ENCODE assay signal across 17 cellular contexts in genomic region chr7:102099474-102099873, GRCh38.
DNase-seq lines count a peak whose midpoint lies in the region; ATAC-seq and TF ChIP-seq lines count a peak whose summit lies in the region.
"Had no signal": no experiment of that assay in that cellular context is flagged by ENCODE, and none has a peak within 500 bp of the region (broad histone marks: within the 10 kb centered on the region; RNA-seq: fewer than 3 reads in every experiment).

No MANE protein-coding gene starts in this region.

- WGBS in hepatocyte (ENCODE audit: low lambda C conversion rate, missing lambda C conversion rate), result 100% methylated on average over 3 of the region's 3 CpGs

- TF ChIP-seq CTCF in HCT116 (IDR thresholded peaks at IDR 0.05 in 2 of 3, conservative IDR thresholded peaks at IDR 0.05 in 1 of 3; ENCODE audit: borderline replicate concordance in 1 of 3, insufficient read depth in 1 of 3, low read depth in 2 of 3, low read length in 2 of 3) (no peak), RWPE1 (conservative IDR thresholded peaks at IDR 0.05; ENCODE audit: low read depth) (no peak), hepatocyte (IDR thresholded peaks at IDR 0.05; ENCODE audit: poor library complexity) (no peak)

- no peak for ATAC-seq in HCT116
- ATAC-seq: K562 had no signal

- no peaks in the 10 kb centered on the region for H3K9me2 ChIP-seq in HCT116 (ENCODE audit: insufficient read depth)
- no peaks in the 10 kb centered on the region for H3K9me2 ChIP-seq in hepatocyte (replicated peaks; ENCODE audit: insufficient read depth)

- H3K27me3 ChIP-seq in HCT116 (ENCODE audit: insufficient read depth, low read length) (no peaks in the 10 kb centered on the region), hepatocyte (no peaks in the 10 kb centered on the region)
- H3K27me3 ChIP-seq: BE2C had no signal

- H3K79me2 ChIP-seq in HCT116 (ENCODE audit: insufficient read depth, low read length), result no peaks in the 10 kb centered on the region
- H3K79me2 ChIP-seq in hepatocyte, result peaks cover 29% of the 10 kb centered on the region

- TF ChIP-seq RAD21 in HCT116 (IDR thresholded peaks at IDR 0.05; ENCODE audit: low read depth), result no peak

- H3K4me1 Mint-ChIP-seq in activated CD4-positive, alpha-beta T cell treated with anti-CD3 and anti-CD28 coated beads, Interleukin-2, amount 10 ng/mL, durations not matched to agents 7 days and 5 days, result no peaks in the 10 kb centered on the region
- H3K4me1 Mint-ChIP-seq: CD4-positive, CD25-positive, alpha-beta regulatory T cell; CD8-positive, alpha-beta memory T cell had no signal

- H3K36me3 ChIP-seq in HCT116 (ENCODE audit: control insufficient read depth in 1 of 2, insufficient read depth in 2 of 2, low read length in 2 of 2), result no peaks in the 10 kb centered on the region
- H3K36me3 ChIP-seq in hepatocyte (replicated peaks; ENCODE audit: insufficient read depth, low read depth), result no peaks in the 10 kb centered on the region

- H3K9ac ChIP-seq in HCT116 (ENCODE audit: low read length), result peak overlapping the region; percentile 7; the same call in 1 of the 2 replicates
- H3K9ac ChIP-seq: GM23248 had no signal

- no peak overlapping the region for H3K4me3 Mint-ChIP-seq in activated CD4-positive, alpha-beta T cell treated with anti-CD3 and anti-CD28 coated beads, Interleukin-2, amount 10 ng/mL, durations not matched to agents 7 days and 5 days
- H3K4me3 Mint-ChIP-seq: CD4-positive, CD25-positive, alpha-beta regulatory T cell; CD8-positive, alpha-beta memory T cell had no signal

- no TSS peak for BruUV-seq in HCT116 (replicated peaks; lab: Mats Ljungman, UMichigan)

- H3K27me3 Mint-ChIP-seq in activated CD4-positive, alpha-beta T cell treated with anti-CD3 and anti-CD28 coated beads, Interleukin-2, amount 10 ng/mL, durations not matched to agents 7 days and 5 days, result no peaks in the 10 kb centered on the region
- H3K27me3 Mint-ChIP-seq: CD4-positive, CD25-positive, alpha-beta regulatory T cell; CD8-positive, alpha-beta memory T cell had no signal

- H3K36me3 Mint-ChIP-seq in activated CD4-positive, alpha-beta T cell treated with anti-CD3 and anti-CD28 coated beads, Interleukin-2, amount 10 ng/mL, durations not matched to agents 7 days and 5 days (ENCODE audit: low read depth), result no peaks in the 10 kb centered on the region

- H2AFZ ChIP-seq in HCT116 (ENCODE audit: low read depth, low read length, poor library complexity, severe bottlenecking) (no peak overlapping the region), hepatocyte (no peak overlapping the region)
- H2AFZ ChIP-seq: GM23248 had no signal

- H3K27ac Mint-ChIP-seq in activated CD4-positive, alpha-beta T cell treated with anti-CD3 and anti-CD28 coated beads, Interleukin-2, amount 10 ng/mL, durations not matched to agents 7 days and 5 days, result no peak overlapping the region
- H3K27ac Mint-ChIP-seq: CD8-positive, alpha-beta memory T cell had no signal

- H4K20me1 ChIP-seq in HCT116 (ENCODE audit: insufficient read depth) (no peaks in the 10 kb centered on the region), hepatocyte (ENCODE audit: insufficient read depth, poor library complexity, severe bottlenecking) (no peaks in the 10 kb centered on the region)

- intact Hi-C loops in HCT116 (cut with micrococcal nuclease) (no loop called here), cardiac septum (cut with DNase I) (no loop called here)

- no peak for DNase-seq in HCT116 (ENCODE audit: low read depth, low spot score)
- DNase-seq in RWPE1 (ENCODE audit: low spot score), result no peak
- DNase-seq in hepatocyte (ENCODE audit: low spot score), result no peak
- DNase-seq in activated gamma-delta T cell treated with Interleukin-2 at 50 U/mL for 16 hours, result no peak
- DNase-seq in activated CD4-positive, alpha-beta T cell treated with anti-CD3 and anti-CD28 coated beads, Interleukin-2, amount 10 ng/mL, durations not matched to agents 7 days and 5 days, result no peak
- DNase-seq in cardiac septum (ENCODE audit: low spot score), result no peak
- DNase-seq: ACHN; BE2C; C1 segment of cervical spinal cord; CD4-positive, CD25-positive, alpha-beta regulatory T cell; CD8-positive, alpha-beta memory T cell; COR-L47; GM23248; IMR-90 had no signal

- no peaks in the 10 kb centered on the region for H3K9me3 Mint-ChIP-seq in activated CD4-positive, alpha-beta T cell treated with anti-CD3 and anti-CD28 coated beads, Interleukin-2, amount 10 ng/mL, durations not matched to agents 7 days and 5 days
- H3K9me3 Mint-ChIP-seq: CD4-positive, CD25-positive, alpha-beta regulatory T cell; CD8-positive, alpha-beta memory T cell had no signal

- H3K27ac ChIP-seq in HCT116 (ENCODE audit: low read depth, low read length) (no peak overlapping the region; the same call in 1 of the 2 replicates), RWPE1 (peak overlapping the region; percentile 33), hepatocyte (peak overlapping the region; percentile 99)
- H3K27ac ChIP-seq: GM23248, HL-60 had no signal

- H3K4me2 ChIP-seq in HCT116 (ENCODE audit: low read length), result peak overlapping the region; percentile 55; the same call in 1 of the 2 replicates
- no peak overlapping the region for H3K4me2 ChIP-seq in hepatocyte

- H3K9me3 ChIP-seq in HCT116 (ENCODE audit: control insufficient read depth in 1 of 2, insufficient read depth in 1 of 2, low read depth in 1 of 2, low read length in 2 of 2) (no peaks in the 10 kb centered on the region), hepatocyte (ENCODE audit: low read depth) (no peaks in the 10 kb centered on the region)
- H3K9me3 ChIP-seq: BE2C, HAP-1 had no signal

- peaks cover 68 to 80% of the 10 kb centered on the region in 2 experiments for H3K4me1 ChIP-seq in HCT116 (ENCODE audit: control insufficient read depth in 1 of 2, insufficient read depth in 2 of 2, low read length in 2 of 2)
- H3K4me1 ChIP-seq in hepatocyte (ENCODE audit: insufficient read depth), result peaks cover 27% of the 10 kb centered on the region

- POLR2A ChIA-PET in HCT116 (lab: Charles Lee), result no interaction called here
- POLR2A ChIA-PET in RWPE1 (lab: Yijun Ruan, JAX; ENCODE audit: low non-redundant PET), result no interaction called here
- POLR2A ChIA-PET in activated CD4-positive, alpha-beta T cell treated with anti-CD3 and anti-CD28 coated beads, Interleukin-2, amount 10 ng/mL, durations not matched to agents 7 days and 5 days (lab: Charles Lee), result no interaction called here

- CTCF ChIA-PET in HCT116 (lab: Charles Lee) (no interaction called here), RWPE1 (lab: Yijun Ruan, JAX) (interaction anchor here (0.6 kb wide), 1 partner anchor 38 kb away, joined by 4 read pairs; no protein-coding TSS in a partner anchor)
- CTCF ChIA-PET in activated CD4-positive, alpha-beta T cell treated with anti-CD3 and anti-CD28 coated beads, Interleukin-2, amount 10 ng/mL, durations not matched to agents 7 days and 5 days (lab: Charles Lee), result no interaction called here

- RAD21 ChIA-PET in HCT116 (lab: Charles Lee; ENCODE audit: low non-redundant PET in 1 of 2, low total read pairs in 2 of 2, uncharacterized antibody in 2 of 2, unreplicated experiment in 2 of 2), result no interaction called here

- H3K4me3 ChIP-seq in HCT116 (replicated peaks in 1 of 2; ENCODE audit: low read depth in 1 of 2, low read length in 2 of 2) (no peak overlapping the region), hepatocyte (no peak overlapping the region)
- H3K4me3 ChIP-seq: GM23248, HAP-1, K562 had no signal

- no peak for TF ChIP-seq POLR2A in HCT116 (IDR thresholded peaks at IDR 0.05; ENCODE audit: borderline replicate concordance, extremely low read depth, insufficient read depth, insufficient read length)

TF ChIP-seq in HCT116, 20 proteins besides CTCF, POLR2A, EP300 and RAD21 (continues in another document):
- TF ChIP-seq FOSL1 (IDR thresholded peaks at IDR 0.05; ENCODE audit: low read depth) (no peak), EGR1 (IDR thresholded peaks at IDR 0.05; ENCODE audit: low read depth) (no peak), ZNF274 (IDR thresholded peaks at IDR 0.05; ENCODE audit: low read depth, low read length) (no peak), REST (IDR thresholded peaks at IDR 0.05; ENCODE audit: low read depth) (no peak), SRF (IDR thresholded peaks at IDR 0.05; ENCODE audit: low read depth) (no peak), CEBPB (IDR thresholded peaks at IDR 0.05; ENCODE audit: low read depth) (no peak), SIN3A (IDR thresholded peaks at IDR 0.05; ENCODE audit: low read depth) (no peak), ELF1 (IDR thresholded peaks at IDR 0.05; ENCODE audit: borderline replicate concordance, low read depth) (no peak), EZH2phosphoT487 (IDR thresholded peaks at IDR 0.05; ENCODE audit: borderline replicate concordance) (no peak), POLR2AphosphoS5 (IDR thresholded peaks at IDR 0.05; ENCODE audit: low read depth, low read length) (no peak), YY1 (IDR thresholded peaks at IDR 0.05; ENCODE audit: extremely low read depth, insufficient replicate concordance, low read depth, low read length) (no peak)
- TF ChIP-seq, protein P1, sequence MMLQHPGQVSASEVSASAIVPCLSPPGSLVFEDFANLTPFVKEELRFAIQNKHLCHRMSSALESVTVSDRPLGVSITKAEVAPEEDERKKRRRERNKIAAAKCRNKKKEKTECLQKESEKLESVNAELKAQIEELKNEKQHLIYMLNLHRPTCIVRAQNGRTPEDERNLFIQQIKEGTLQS (IDR thresholded peaks at IDR 0.05), result no peak
